Comparison of ENCODE assay signal across 23 cellular contexts in the genomic region with DNA sequence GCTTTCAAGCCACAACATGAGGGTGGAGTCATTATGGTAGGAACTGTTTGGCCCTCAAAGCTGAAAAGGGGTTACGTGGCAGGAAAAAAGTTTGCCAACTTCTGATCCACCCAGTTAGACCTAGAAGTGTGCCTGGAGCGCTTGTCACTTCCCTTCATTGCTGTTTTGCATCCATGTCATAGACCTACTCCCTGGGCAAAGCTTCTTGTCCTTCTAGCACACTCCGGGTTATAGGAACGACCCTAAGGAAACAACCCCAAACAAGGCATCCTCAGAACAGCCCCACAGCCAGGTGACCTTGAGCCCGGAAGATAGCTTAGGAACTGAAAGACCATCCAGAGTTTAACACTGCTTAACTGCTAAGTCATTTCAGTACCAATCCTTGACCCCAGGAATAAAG.
"Had no signal": no experiment of that assay in that cellular context is flagged by ENCODE, and none has a peak within 500 bp of the region (broad histone marks: within the 10 kb centered on the region; RNA-seq: fewer than 3 reads in every experiment).

No MANE protein-coding gene starts in this region.

- H3K27ac ChIP-seq: colonic mucosa, epithelial cell of prostate, foreskin keratinocyte, heart right ventricle, left lung, lower lobe of right lung had no signal

- H3K36me3 Mint-ChIP-seq: immature natural killer cell, mesothelial cell of epicardium, naive B cell had no signal

- H3K4me3 ChIP-seq: colonic mucosa, heart right ventricle, left lung, lower lobe of right lung, mucosa of descending colon had no signal

- H3K4me3 Mint-ChIP-seq: dendritic cell treated with granulocyte-macrophage colony-stimulating factor and Interleukin-4, amounts not matched to agents 40 ng/mL and 50 ng/mL, for 4 days; effector memory CD8-positive, alpha-beta T cell; endodermal cell; immature natural killer cell; mesothelial cell of epicardium; naive B cell had no signal

- H3K9me3 ChIP-seq: colonic mucosa, heart right ventricle, left lung, lower lobe of right lung, mucosa of descending colon had no signal

- H3K36me3 ChIP-seq: colonic mucosa, heart right ventricle, left lung, lower lobe of right lung had no signal

- DNase-seq: colonic mucosa; cortex of kidney; effector CD8-positive, alpha-beta T cell; effector memory CD8-positive, alpha-beta T cell; erythroblast; foreskin keratinocyte; glutamatergic neuron; head of caudate nucleus; heart right ventricle; hippocampal formation; immature natural killer cell; left cardiac atrium; left lung; left ventricle myocardium superior; lower lobe of right lung; mesenchymal stem cell; mucosa of descending colon; naive B cell had no signal

- H3K27me3 ChIP-seq: colonic mucosa, foreskin keratinocyte had no signal

- H3K4me1 ChIP-seq: colonic mucosa, heart right ventricle, left lung, lower lobe of right lung had no signal

- H3K4me1 Mint-ChIP-seq: endodermal cell, immature natural killer cell, mesothelial cell of epicardium, naive B cell had no signal

- H3K27ac Mint-ChIP-seq: dendritic cell treated with granulocyte-macrophage colony-stimulating factor and Interleukin-4, amounts not matched to agents 40 ng/mL and 50 ng/mL, for 4 days; effector memory CD8-positive, alpha-beta T cell; endodermal cell; immature natural killer cell; mesothelial cell of epicardium; naive B cell had no signal

- ATAC-seq: effector memory CD8-positive, alpha-beta T cell; esophagus mucosa; foreskin keratinocyte; heart right ventricle; left cardiac atrium; left lung; left ventricle myocardium superior; lower lobe of right lung; mucosa of descending colon had no signal

- H3K9me3 Mint-ChIP-seq: dendritic cell treated with granulocyte-macrophage colony-stimulating factor and Interleukin-4, amounts not matched to agents 40 ng/mL and 50 ng/mL, for 4 days; effector memory CD8-positive, alpha-beta T cell; endodermal cell; immature natural killer cell; mesothelial cell of epicardium had no signal
